ENCODE assay signal across 9 cellular contexts in genomic region chr19:57934820-57935665, GRCh38. TPM values are rescaled to one million over a fixed set of nuclear protein-coding genes. Genes with fewer than 3 reads are reported as not detected.
DNase-seq lines count a peak whose midpoint lies in the region; ATAC-seq, FAIRE-seq and TF ChIP-seq lines count a peak whose summit lies in the region.
"Had no signal": no experiment of that assay in that cellular context is flagged by ENCODE, and none has a peak within 500 bp of the region (broad histone marks: within the 10 kb centered on the region; RNA-seq: fewer than 3 reads in every experiment).

Gene ZNF418 (minus strand): TSS chr19:57935402. CDS start chr19:57933822, 1,580 bp downstream.

- no peaks in the 10 kb centered on the region for H3K27me3 Mint-ChIP-seq in activated CD4-positive, alpha-beta T cell treated with anti-CD3 and anti-CD28 coated beads, Interleukin-2, amount 10 ng/mL, durations not matched to agents 7 days and 5 days

- no peak within 1 kb of the TSS for H2AFZ ChIP-seq in HepG2 (ENCODE audit: low read length)

- H3K27ac Mint-ChIP-seq in activated CD4-positive, alpha-beta T cell treated with anti-CD3 and anti-CD28 coated beads, Interleukin-2, amount 10 ng/mL, durations not matched to agents 7 days and 5 days = peak within 1 kb of the TSS; percentile 93

- in situ Hi-C loops in HepG2 (cut with HindIII; ENCODE audit: extremely low pct_ligation_motif_present, low pct_unique_long_range_greater_than_20kb) = no loop called here

- H3K36me3 ChIP-seq in ectodermal cell (ENCODE audit: control insufficient read depth, insufficient read depth, low read length) (peaks cover 41% of the 10 kb centered on the region), HepG2 (replicated peaks in 1 of 2; ENCODE audit: control insufficient read depth in 1 of 2, insufficient read depth in 2 of 2, low read length in 2 of 2) (no peaks in the 10 kb centered on the region)

- H3K9me3 ChIP-seq in ectodermal cell (ENCODE audit: control insufficient read depth, low read length) (peaks cover 9% of the 10 kb centered on the region), HepG2 (ENCODE audit: low read length) (peaks cover 50% of the 10 kb centered on the region)

- no peaks in the 10 kb centered on the region for H3K4me1 ChIP-seq in ectodermal cell (ENCODE audit: control insufficient read depth, insufficient read depth, low read length)
- no peaks in the 10 kb centered on the region for H3K4me1 ChIP-seq in HepG2 (ENCODE audit: insufficient read depth, low read length)

- BruUV-seq in HepG2 (replicated peaks; lab: Mats Ljungman, UMichigan) = no TSS peak

- intact Hi-C loops in HepG2 (cut with micrococcal nuclease; ENCODE audit: unreplicated experiment) = no loop called here

- peak within 1 kb of the TSS; percentile 85 for H3K4me3 ChIP-seq in ectodermal cell (ENCODE audit: insufficient read depth, low read depth, low read length)
- H3K4me3 ChIP-seq in HepG2 (replicated peaks in 1 of 3; ENCODE audit: insufficient read depth in 1 of 3, low read depth in 2 of 3, low read length in 3 of 3) = no peak within 1 kb of the TSS

- no peak for FAIRE-seq in HepG2 (lab: Jason Lieb, UNC)

- ATAC-seq in HG03159 (IDR thresholded peaks at IDR 0.05; ENCODE audit: unreplicated experiment) = peak; percentile 79
- no peak for ATAC-seq in HepG2

- H3K4me3 Mint-ChIP-seq in activated CD4-positive, alpha-beta T cell treated with anti-CD3 and anti-CD28 coated beads, Interleukin-2, amount 10 ng/mL, durations not matched to agents 7 days and 5 days = peak within 1 kb of the TSS; percentile 84

- TF ChIP-seq CTCF in HepG2 (CRISPR knock-in tag; IDR thresholded peaks at IDR 0.05) = no peak

- no peaks in the 10 kb centered on the region for H3K27me3 ChIP-seq in ectodermal cell (ENCODE audit: control insufficient read depth, insufficient read depth, low read length, poor library complexity, severe bottlenecking)
- no peaks in the 10 kb centered on the region for H3K27me3 ChIP-seq in HepG2 (ENCODE audit: control insufficient read depth in 1 of 2, insufficient read depth in 2 of 2, low read length in 2 of 2)

- CTCF ChIA-PET in activated CD4-positive, alpha-beta T cell treated with anti-CD3 and anti-CD28 coated beads, Interleukin-2, amount 10 ng/mL, durations not matched to agents 7 days and 5 days (lab: Charles Lee) = no interaction called here
- CTCF ChIA-PET in HepG2 (lab: Yijun Ruan, JAX; ENCODE audit: low intra/inter-chr PET ratio, low total read pairs) = no interaction called here

- no peak within 1 kb of the TSS for H3K4me2 ChIP-seq in HepG2 (ENCODE audit: low read depth, low read length)

- no peak for TF ChIP-seq POLR2A in HepG2 (IDR thresholded peaks at IDR 0.05; ENCODE audit: insufficient read depth in 1 of 2, low read depth in 2 of 2, low read length in 2 of 2)

- POLR2A ChIA-PET in activated CD4-positive, alpha-beta T cell treated with anti-CD3 and anti-CD28 coated beads, Interleukin-2, amount 10 ng/mL, durations not matched to agents 7 days and 5 days (lab: Charles Lee) = no interaction called here
- POLR2A ChIA-PET in HepG2 (lab: Yijun Ruan, JAX) = no interaction called here

- no peaks in the 10 kb centered on the region for H4K20me1 ChIP-seq in HepG2 (ENCODE audit: insufficient read depth, low read length)

- TF ChIP-seq EP300 in HepG2 (IDR thresholded peaks at IDR 0.05; ENCODE audit: low read depth in 2 of 2, low read length in 2 of 2) = no peak
- TF ChIP-seq EP300 in HepG2 (CRISPR knock-in tag; IDR thresholded peaks at IDR 0.05; ENCODE audit: borderline replicate concordance) = no peak

- no peak within 1 kb of the TSS for H3K9ac ChIP-seq in HepG2 (ENCODE audit: insufficient read depth, low read depth, low read length)

- peaks cover 51% of the 10 kb centered on the region for H3K9me3 Mint-ChIP-seq in activated CD4-positive, alpha-beta T cell treated with anti-CD3 and anti-CD28 coated beads, Interleukin-2, amount 10 ng/mL, durations not matched to agents 7 days and 5 days

- H3K79me2 ChIP-seq in HepG2 (ENCODE audit: insufficient read depth, low read length) = no peaks in the 10 kb centered on the region

- H3K4me1 Mint-ChIP-seq in activated CD4-positive, alpha-beta T cell treated with anti-CD3 and anti-CD28 coated beads, Interleukin-2, amount 10 ng/mL, durations not matched to agents 7 days and 5 days = peaks cover 13% of the 10 kb centered on the region

- peak; percentile 68 for DNase-seq in D341Med (ENCODE audit: low spot score)
- DNase-seq in activated CD4-positive, alpha-beta T cell treated with anti-CD3 and anti-CD28 coated beads, Interleukin-2, amount 10 ng/mL, durations not matched to agents 7 days and 5 days = peak; percentile 68
- DNase-seq in HepG2 (ENCODE audit: low spot score) = no peak
- DNase-seq in stimulated activated CD4-positive, alpha-beta T cell treated with anti-CD3 and anti-CD28 coated beads, Interleukin-2, amount 100 ng/mL, for 48 hours = peak; percentile 15 to 24
- no peak for DNase-seq in NCI-H1105 (lab: John Stamatoyannopoulos, UW)
- DNase-seq in SKM-1 treated with dmso at 0.1 percent for 144 hours (lab: John Stamatoyannopoulos, UW; ENCODE audit: unreplicated experiment) = no peak

- TF ChIP-seq RAD21 in HepG2 (CRISPR knock-in tag; IDR thresholded peaks at IDR 0.05) = no peak

- 2% methylated on average over 54 of the region's 54 CpGs for WGBS in ectodermal cell, 2 experiments
- WGBS in HepG2 (ENCODE audit: low lambda C conversion rate) = 98% methylated on average over 54 of the region's 54 CpGs

- no peak within 1 kb of the TSS for H3K27ac ChIP-seq in ectodermal cell (ENCODE audit: insufficient read depth, low read depth, low read length, poor library complexity, severe bottlenecking)
- no peak within 1 kb of the TSS for H3K27ac ChIP-seq in HepG2 (ENCODE audit: extremely low read length, insufficient read depth, low read length)

- peaks cover 67% of the 10 kb centered on the region for H3K36me3 Mint-ChIP-seq in activated CD4-positive, alpha-beta T cell treated with anti-CD3 and anti-CD28 coated beads, Interleukin-2, amount 10 ng/mL, durations not matched to agents 7 days and 5 days (ENCODE audit: low read depth)

TF ChIP-seq in HepG2, 621 proteins besides CTCF, POLR2A, EP300 and RAD21:
- TF ChIP-seq HNRNPLL (IDR thresholded peaks at IDR 0.05; ENCODE audit: low read depth, low read length, poor library complexity, severe bottlenecking) = peak; percentile 12
- no peak for TF ChIP-seq KLF6 (CRISPR knock-in tag; IDR thresholded peaks at IDR 0.05)
- TF ChIP-seq ZBTB25 (CRISPR knock-in tag; IDR thresholded peaks at IDR 0.05) = no peak

RNA-seq across cellular contexts. Expression of gene ZNF418, which starts in this region (rescaled TPM):
- 1 to 10 TPM; 7.2 to 7.9 TPM for total RNA-seq in activated CD4-positive, alpha-beta T cell treated with anti-CD3 and anti-CD28 coated beads, Interleukin-2, amount 10 ng/mL, durations not matched to agents 7 days and 5 days
- polyA plus RNA-seq in ectodermal cell (2013, experiment 1 of 4) = 24.9 TPM
- polyA plus RNA-seq in ectodermal cell (2013, experiment 2 of 4) = 26.4 TPM
- polyA plus RNA-seq in ectodermal cell (2013, experiment 3 of 4) = 18.4 TPM
- 16.6 TPM for polyA plus RNA-seq in ectodermal cell (2013, experiment 4 of 4)
- 0.27 TPM in 1 of 2 replicates, not detected in the other for total RNA-seq in HepG2 (2016; rRNA removed; fragmentation: Illumina TruSeq; extraction: Trizol)
- total RNA-seq in HepG2 (2016; cell fraction: cytosol; rRNA removed; fragmentation: Illumina TruSeq; extraction: Trizol; ENCODE audit: low read depth) = 0.44 and 0.51 TPM in 2 replicates
- 0.32 TPM in 1 of 2 replicates, not detected in the other for total RNA-seq in HepG2 (2016; cell fraction: insoluble cytoplasmic fraction; rRNA removed; fragmentation: Illumina TruSeq; extraction: Trizol)
- total RNA-seq in HepG2 (2016; cell fraction: membrane; rRNA removed; fragmentation: Illumina TruSeq; extraction: Trizol) = 0.45 and 0.65 TPM in 2 replicates
- total RNA-seq in HepG2 (2016; cell fraction: nucleus; rRNA removed; fragmentation: Illumina TruSeq; extraction: Trizol) = 0.31 and 0.37 TPM in 2 replicates
- 0.03 and 0.07 TPM in 2 replicates for polyA plus RNA-seq in HepG2 (2011; rRNA removed)
- polyA plus RNA-seq in HepG2 (2011; cell fraction: cytosol; rRNA removed) = not detected in 2 replicates
- polyA plus RNA-seq in HepG2 (2011; cell fraction: nucleus; rRNA removed) = 0.16 and 1.5 TPM in 2 replicates
- polyA plus RNA-seq in HepG2 (2012) = 0.04 and 0.23 TPM in 2 replicates
- polyA plus RNA-seq in HepG2 (2016; cell fraction: cytosol; fragmentation: Illumina TruSeq; extraction: Trizol; ENCODE audit: low read depth) = not detected in 2 replicates
- not detected in 2 replicates for polyA plus RNA-seq in HepG2 (2016; cell fraction: insoluble cytoplasmic fraction; fragmentation: Illumina TruSeq; extraction: Trizol; ENCODE audit: low read depth)
- polyA plus RNA-seq in HepG2 (2016; cell fraction: membrane; fragmentation: Illumina TruSeq; extraction: Trizol; ENCODE audit: low read depth) = not detected in 2 replicates
- 0.42 and 0.89 TPM in 2 replicates for polyA plus RNA-seq in HepG2 (2016; cell fraction: nucleus; fragmentation: Illumina TruSeq; extraction: Trizol; ENCODE audit: insufficient read depth, low read depth)
- polyA minus RNA-seq in HepG2 (2011; rRNA and poly(A)+ RNA removed; ENCODE audit: low replicate concordance) = 0.28 TPM in 1 of 2 replicates, not detected in the other
- not detected in 2 replicates for polyA minus RNA-seq in HepG2 (2011; cell fraction: cytosol; rRNA and poly(A)+ RNA removed)
- polyA minus RNA-seq in HepG2 (2011; cell fraction: nucleus; rRNA and poly(A)+ RNA removed) = 1.4 and 1.6 TPM in 2 replicates
- total RNA-seq: NCI-H460 had no signal

Comparison
In these comparisons a context has a peak if more than half of its experiments do, and no peak if none do; other contexts are left out.
1. DNase-seq: peak in D341Med (single experiment), activated CD4-positive, alpha-beta T cell treated with anti-CD3 and anti-CD28 coated beads, Interleukin-2, amount 10 ng/mL, durations not matched to agents 7 days and 5 days (single experiment) and stimulated activated CD4-positive, alpha-beta T cell treated with anti-CD3 and anti-CD28 coated beads, Interleukin-2, amount 100 ng/mL, for 48 hours (2 of 2); none in HepG2 (single experiment), NCI-H1105 (single experiment) and SKM-1 treated with dmso at 0.1 percent for 144 hours (single experiment).